In the genomic region with DNA sequence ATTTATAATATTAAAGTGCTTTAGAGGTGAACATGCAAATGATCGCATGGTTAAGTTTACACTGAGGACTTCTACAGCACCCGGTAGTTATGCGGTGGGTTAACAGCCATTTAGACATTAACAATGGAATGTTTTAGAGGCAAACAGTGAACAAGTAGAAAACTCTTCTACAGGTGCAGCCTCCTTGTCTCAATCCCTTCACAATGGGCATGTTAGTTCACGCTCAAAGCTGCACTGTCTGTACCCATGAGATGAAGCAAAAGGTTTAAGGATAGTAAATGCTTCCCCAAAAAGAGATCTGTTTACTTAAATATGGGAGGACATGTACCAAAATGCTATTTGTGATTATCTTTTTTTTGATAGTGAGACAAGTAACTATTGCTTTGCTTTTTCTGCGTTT, we compare ENCODE assay signal across 31 cellular contexts. TPM values are rescaled to one million over a fixed set of nuclear protein-coding genes. Genes with fewer than 3 reads are reported as not detected.
DNase-seq lines count a peak whose midpoint lies in the region; ATAC-seq and TF ChIP-seq lines count a peak whose summit lies in the region.
"Had no signal": no experiment of that assay in that cellular context is flagged by ENCODE, and none has a peak within 500 bp of the region (broad histone marks: within the 10 kb centered on the region; RNA-seq: fewer than 3 reads in every experiment).

No MANE protein-coding gene starts in this region.

- no peak overlapping the region for H3K4me2 ChIP-seq in PC-3 (ENCODE audit: low read length)
- H3K4me2 ChIP-seq: BLaER1 had no signal

- H3K79me2 ChIP-seq in PC-3 (ENCODE audit: low read length) = no peaks in the 10 kb centered on the region

- no peaks in the 10 kb centered on the region for H4K20me1 ChIP-seq in PC-3 (ENCODE audit: low read length)

- no peak overlapping the region for H2AFZ ChIP-seq in PC-3 (ENCODE audit: low read length)

- peaks cover 29% of the 10 kb centered on the region for H3K36me3 Mint-ChIP-seq in Caco-2 (ENCODE audit: insufficient read depth, unreplicated experiment)

- no peak overlapping the region for H3K9ac ChIP-seq in PC-3 (ENCODE audit: low read length)
- H3K9ac ChIP-seq: BLaER1 had no signal

- POLR2A ChIA-PET in Caco-2 (lab: Charles Lee) (no interaction called here), PC-3 (lab: Charles Lee; ENCODE audit: unreplicated experiment) (no interaction called here)

- no peak overlapping the region for H3K4me3 Mint-ChIP-seq in Caco-2 (ENCODE audit: unreplicated experiment)
- H3K4me3 Mint-ChIP-seq: activated B cell treated with CpG ODN at 0.5 μM for 24 hours; activated CD4-positive, alpha-beta T cell treated with anti-CD3 and anti-CD28 coated beads, Interleukin-2, amount 10 ng/mL, durations not matched to agents 7 days and 5 days; activated naive CD8-positive, alpha-beta T cell treated with anti-CD3 and anti-CD28 coated beads for 36 hours; activated T-cell treated with anti-CD3 and anti-CD28 coated beads, Interleukin-2, amount 50 U/mL, for 24 hours; H9; neural crest cell; T-cell had no signal

- H3K36me3 ChIP-seq in Caco-2 (ENCODE audit: control insufficient read depth, insufficient read depth, low read length) = peaks cover 2% of the 10 kb centered on the region; the same call in 1 of the 2 replicates
- H3K36me3 ChIP-seq in PC-3 (ENCODE audit: low read depth, low read length) = peaks cover 30% of the 10 kb centered on the region
- H3K36me3 ChIP-seq in left lung = peaks cover 0 to 19% of the 10 kb centered on the region in 2 donors

- TF ChIP-seq CTCF in Caco-2 (IDR thresholded peaks at IDR 0.05; ENCODE audit: insufficient read depth in 1 of 2, low read depth in 1 of 2, low read length in 1 of 2, severe bottlenecking in 1 of 2, unreplicated experiment in 1 of 2) = no peak
- TF ChIP-seq CTCF in PC-3 (conservative IDR thresholded peaks at IDR 0.05; ENCODE audit: low read depth, low read length) = no peak
- TF ChIP-seq CTCF in left lung (IDR thresholded peaks at IDR 0.05) = no peak

- H3K9me2 ChIP-seq in PC-3 (replicated peaks; ENCODE audit: low read length) = no peaks in the 10 kb centered on the region

- H3K4me1 ChIP-seq in Caco-2 (peaks cover 32% of the 10 kb centered on the region), PC-3 (ENCODE audit: insufficient read depth, low read length) (peaks cover 11% of the 10 kb centered on the region), left lung (no peaks in the 10 kb centered on the region)
- H3K4me1 ChIP-seq: BLaER1, SJCRH30, tibial nerve had no signal

- no peaks in the 10 kb centered on the region for H3K9me3 Mint-ChIP-seq in Caco-2 (ENCODE audit: unreplicated experiment)
- H3K9me3 Mint-ChIP-seq: activated B cell treated with CpG ODN at 0.5 μM for 24 hours; activated CD4-positive, alpha-beta T cell treated with anti-CD3 and anti-CD28 coated beads, Interleukin-2, amount 10 ng/mL, durations not matched to agents 7 days and 5 days; activated naive CD8-positive, alpha-beta T cell treated with anti-CD3 and anti-CD28 coated beads for 36 hours; activated T-cell treated with anti-CD3 and anti-CD28 coated beads, Interleukin-2, amount 50 U/mL, for 24 hours; H9; neural crest cell; T-cell had no signal

- H3K27me3 ChIP-seq in Caco-2 (replicated peaks; ENCODE audit: control insufficient read depth, insufficient read depth, low read length) (no peaks in the 10 kb centered on the region), PC-3 (ENCODE audit: low read length) (no peaks in the 10 kb centered on the region), left lung (no peaks in the 10 kb centered on the region)
- H3K27me3 ChIP-seq: BLaER1, gastroesophageal sphincter, SJCRH30, tibial nerve had no signal

- H3K4me1 Mint-ChIP-seq in Caco-2 (ENCODE audit: low read depth, unreplicated experiment) = peaks cover 15% of the 10 kb centered on the region
- H3K4me1 Mint-ChIP-seq: activated B cell treated with CpG ODN at 0.5 μM for 24 hours; activated CD4-positive, alpha-beta T cell treated with anti-CD3 and anti-CD28 coated beads, Interleukin-2, amount 10 ng/mL, durations not matched to agents 7 days and 5 days; activated naive CD8-positive, alpha-beta T cell treated with anti-CD3 and anti-CD28 coated beads for 36 hours; T-cell had no signal

- intact Hi-C loops in Caco-2 (cut with micrococcal nuclease; ENCODE audit: unreplicated experiment) = no loop called here
- intact Hi-C loops in PC-3 (cut with micrococcal nuclease) = loop anchor here (10.0 kb wide), 1 partner anchor 88 kb away; the partner anchor contains the start of gene EFCAB10
- intact Hi-C loops in left lung (cut with DNase I) = no loop called here

- H3K4me3 ChIP-seq in Caco-2 (ENCODE audit: low read depth, low read length) (no peak overlapping the region), PC-3 (ENCODE audit: low read length) (no peak overlapping the region), left lung (no peak overlapping the region)
- H3K4me3 ChIP-seq: BLaER1, gastroesophageal sphincter, SJCRH30, tibial nerve had no signal

- H3F3A ChIP-seq in PC-3 (ENCODE audit: low read length, unreplicated experiment) = no peaks in the 10 kb centered on the region

- no peaks in the 10 kb centered on the region for H3K27me3 Mint-ChIP-seq in Caco-2 (ENCODE audit: insufficient read depth, unreplicated experiment)
- H3K27me3 Mint-ChIP-seq: activated B cell treated with CpG ODN at 0.5 μM for 24 hours; activated CD4-positive, alpha-beta T cell treated with anti-CD3 and anti-CD28 coated beads, Interleukin-2, amount 10 ng/mL, durations not matched to agents 7 days and 5 days; activated naive CD8-positive, alpha-beta T cell treated with anti-CD3 and anti-CD28 coated beads for 36 hours; activated T-cell treated with anti-CD3 and anti-CD28 coated beads, Interleukin-2, amount 50 U/mL, for 24 hours; T-cell had no signal

- peak; percentile 57 for ATAC-seq in PC-3
- peak; percentile 25 for ATAC-seq in left lung
- no peak for ATAC-seq in GM21390 (IDR thresholded peaks at IDR 0.05; ENCODE audit: unreplicated experiment)
- ATAC-seq: gastroesophageal sphincter, left colon, T-cell had no signal

- DNase-seq in Caco-2 (no peak), PC-3 (no peak), dermis blood vessel endothelial cell (peak; percentile 15), left lung (no peak), NCI-H1105 (lab: John Stamatoyannopoulos, UW) (no peak), DMS 273 (lab: John Stamatoyannopoulos, UW; ENCODE audit: unreplicated experiment) (no peak), NCI-H82 treated with DMSO at 0.1 percent for 48 hours (lab: John Stamatoyannopoulos, UW; ENCODE audit: unreplicated experiment) (no peak)
- DNase-seq: activated B cell treated with CpG ODN at 0.5 μM for 24 hours; activated CD4-positive, alpha-beta T cell treated with anti-CD3 and anti-CD28 coated beads, Interleukin-2, amount 10 ng/mL, durations not matched to agents 7 days and 5 days; activated effector memory CD4-positive, alpha-beta T cell treated with anti-CD3 and anti-CD28 coated beads, Interleukin-2, amount 50 U/mL, for 16 hours; activated naive CD8-positive, alpha-beta T cell treated with anti-CD3 and anti-CD28 coated beads for 36 hours; activated T-cell treated with anti-CD3 and anti-CD28 coated beads, Interleukin-2, amount 50 U/mL, for 24 hours; anterior cingulate cortex; caudate nucleus; cortex of kidney; H9; hippocampal formation; KBM-7; left colon; NCI-H2029 treated with DMSO at 0.1 percent for 48 hours; NCI-H446; NCI-H82; right cardiac atrium; SJCRH30; stimulated activated CD4-positive, alpha-beta T cell treated with anti-CD3 and anti-CD28 coated beads, Interleukin-4, amount 100 ng/mL, for 1 hour; T-cell had no signal

- BruUV-seq in Caco-2 (replicated peaks; lab: Mats Ljungman, UMichigan) = no TSS peak
- BruUV-seq in PC-3 (replicated peaks; lab: Mats Ljungman, UMichigan) = no TSS peak

- CTCF ChIA-PET in Caco-2 (lab: Charles Lee) = no interaction called here
- CTCF ChIA-PET in PC-3 (lab: Charles Lee) = no interaction called here

- H3K27ac Mint-ChIP-seq in Caco-2 (ENCODE audit: unreplicated experiment) = peak overlapping the region; percentile 37
- H3K27ac Mint-ChIP-seq: activated B cell treated with CpG ODN at 0.5 μM for 24 hours; activated CD4-positive, alpha-beta T cell treated with anti-CD3 and anti-CD28 coated beads, Interleukin-2, amount 10 ng/mL, durations not matched to agents 7 days and 5 days; activated naive CD8-positive, alpha-beta T cell treated with anti-CD3 and anti-CD28 coated beads for 36 hours; activated T-cell treated with anti-CD3 and anti-CD28 coated beads, Interleukin-2, amount 50 U/mL, for 24 hours; H9; T-cell had no signal

- no peaks in the 10 kb centered on the region for H3K9me3 ChIP-seq in Caco-2
- no peaks in the 10 kb centered on the region for H3K9me3 ChIP-seq in PC-3 (ENCODE audit: low read length)
- no peaks in the 10 kb centered on the region for H3K9me3 ChIP-seq in left lung
- H3K9me3 ChIP-seq: BLaER1, gastroesophageal sphincter, tibial nerve had no signal

- H3K27ac ChIP-seq in PC-3 (ENCODE audit: low read length) = no peak overlapping the region
- H3K27ac ChIP-seq in left lung = no peak overlapping the region
- H3K27ac ChIP-seq: BLaER1, gastroesophageal sphincter, SJCRH30, tibial nerve had no signal

RNA-seq across cellular contexts. Expression of gene PUS7, which starts 25.1 kb away (rescaled TPM):
- 36.3 TPM in 2 replicates for total RNA-seq in Caco-2 (2022)
- total RNA-seq in PC-3 (2014; rRNA removed) = 22.0 and 37.2 TPM in 2 replicates
- 35.1 and 36.3 TPM in 2 replicates for total RNA-seq in dermis blood vessel endothelial cell
- 10 to 100 TPM; 10.3 to 16.6 TPM for total RNA-seq in left lung

RNA-seq across cellular contexts. Expression of gene RINT1, which starts 35.0 kb away (rescaled TPM):
- total RNA-seq in Caco-2 (2022) = 23.9 and 28.0 TPM in 2 replicates
- 20.8 TPM in 2 replicates for total RNA-seq in PC-3 (2014; rRNA removed)
- total RNA-seq in dermis blood vessel endothelial cell = 11.9 and 18.4 TPM in 2 replicates
- total RNA-seq in left lung = 10 to 100 TPM; 15.0 to 15.9 TPM
